ENCODE assay signal across 8 cellular contexts in genomic region chr11:103091024-103091423, GRCh38. TPM values are rescaled to one million over a fixed set of nuclear protein-coding genes. Genes with fewer than 3 reads are reported as not detected.
A peak's percentile ranks its signal among the peaks of the same experiment; 100 is the strongest.
DNase-seq lines count a peak whose midpoint lies in the region; ATAC-seq and TF ChIP-seq lines count a peak whose summit lies in the region.

No MANE protein-coding gene starts in this region.

- no peak for TF ChIP-seq POLR2A in right lobe of liver (IDR thresholded peaks at IDR 0.05)

- no peaks in the 10 kb centered on the region for H3K9me3 Mint-ChIP-seq in activated T-cell treated with anti-CD3 and anti-CD28 coated beads, Interleukin-2, amount 50 U/mL, for 4 hours

- intact Hi-C loops in right lobe of liver (cut with DNase I): no loop called here

- in situ Hi-C loops in astrocyte of the cerebellum (cut with HindIII; ENCODE audit: low sequenced_read_pairs): no loop called here

- peaks cover 8% of the 10 kb centered on the region for H3K27me3 Mint-ChIP-seq in activated T-cell treated with anti-CD3 and anti-CD28 coated beads, Interleukin-2, amount 50 U/mL, for 4 hours (ENCODE audit: low read depth)

- H3K9me3 ChIP-seq in right lobe of liver: no peaks in the 10 kb centered on the region

- H3K4me3 Mint-ChIP-seq in activated T-cell treated with anti-CD3 and anti-CD28 coated beads, Interleukin-2, amount 50 U/mL, for 4 hours: peak overlapping the region; percentile 91

- ATAC-seq in activated T-cell treated with anti-CD3 and anti-CD28 coated beads, Interleukin-2, amount 50 U/mL, for 4 hours: no peak
- ATAC-seq in right lobe of liver (no peak), GM18517 (IDR thresholded peaks at IDR 0.05; ENCODE audit: unreplicated experiment) (no peak)

- H3K36me3 ChIP-seq in right lobe of liver (no peaks in the 10 kb centered on the region), urinary bladder (ENCODE audit: insufficient read depth) (no peaks in the 10 kb centered on the region)

- no peak overlapping the region for H3K27ac ChIP-seq in right lobe of liver
- H3K27ac ChIP-seq in urinary bladder (ENCODE audit: low read depth): no peak overlapping the region

- no peak for DNase-seq in activated T-cell treated with anti-CD3 and anti-CD28 coated beads, Interleukin-2, amount 50 U/mL, for 4 hours
- DNase-seq in activated T-cell treated with anti-CD3 and anti-CD28 coated beads for 4 hours (no peak), NCI-H1105 (lab: John Stamatoyannopoulos, UW) (peak; percentile 13), astrocyte of the cerebellum (ENCODE audit: low read depth) (no peak), right lobe of liver (no peak), GDM1 (lab: John Stamatoyannopoulos, UW) (no peak)

- H3K4me1 Mint-ChIP-seq in activated T-cell treated with anti-CD3 and anti-CD28 coated beads, Interleukin-2, amount 50 U/mL, for 4 hours (ENCODE audit: low read depth): peaks cover 31% of the 10 kb centered on the region

- 0% methylated on average over 3 of the region's 3 CpGs for WGBS in right lobe of liver (ENCODE audit: insufficient coverage, low coverage, low lambda C conversion rate, missing lambda C conversion rate)
- WGBS in urinary bladder: 3% methylated on average over 3 of the region's 3 CpGs

- no peaks in the 10 kb centered on the region for H3K27me3 ChIP-seq in right lobe of liver

- peaks cover 13% of the 10 kb centered on the region for H3K36me3 Mint-ChIP-seq in activated T-cell treated with anti-CD3 and anti-CD28 coated beads, Interleukin-2, amount 50 U/mL, for 4 hours (ENCODE audit: insufficient read depth)

- no peak for TF ChIP-seq CTCF in astrocyte of the cerebellum (IDR thresholded peaks at IDR 0.05; ENCODE audit: low read depth, low read length, missing control alignments)
- TF ChIP-seq CTCF in right lobe of liver (IDR thresholded peaks at IDR 0.05): no peak

- peak overlapping the region; percentile 82 for H3K4me3 ChIP-seq in astrocyte of the cerebellum (ENCODE audit: low read depth, low read length)
- peak overlapping the region; percentile 83 to 95 (median 93) for H3K4me3 ChIP-seq in right lobe of liver
- peak overlapping the region; percentile 98 for H3K4me3 ChIP-seq in urinary bladder (ENCODE audit: low read depth, low read length)

- H3K4me1 ChIP-seq in right lobe of liver (peaks cover 0 to 15% (median 3%) of the 10 kb centered on the region in 4 donors), urinary bladder (ENCODE audit: insufficient read depth) (no peaks in the 10 kb centered on the region)

RNA-seq across cellular contexts. Expression of gene DCUN1D5, which starts 0.9 kb away (rescaled TPM):
- total RNA-seq in activated T-cell treated with anti-CD3 and anti-CD28 coated beads, Interleukin-2, amount 50 U/mL, for 4 hours: 100 to 1,000 TPM; 102 to 121 (median 110) TPM
- total RNA-seq in right lobe of liver (10 to 100 TPM in 3 of 6 experiments, 1 to 10 TPM in 3; 6.4 to 35.4 (median 10.4) TPM), urinary bladder (27.2 TPM)
- polyA plus RNA-seq in urinary bladder: 23.8 TPM

RNA-seq across cellular contexts. Expression of gene DYNC2H1, which starts 18.2 kb away (rescaled TPM):
- 1 to 10 TPM in 2 of 3 donors, under 1 TPM in 1; 0.98 to 2.3 (median 1.0) TPM for total RNA-seq in activated T-cell treated with anti-CD3 and anti-CD28 coated beads, Interleukin-2, amount 50 U/mL, for 4 hours
- 1 to 10 TPM; 1.0 to 3.4 (median 1.5) TPM for total RNA-seq in right lobe of liver
- 91.8 TPM for total RNA-seq in urinary bladder
- polyA plus RNA-seq in urinary bladder: 12.8 TPM

Comparison
In these comparisons a context has a peak if more than half of its experiments do, and no peak if none do; other contexts are left out.
1. RNA of gene DYNC2H1, which starts 18.2 kb away (total RNA-seq): 91.8 TPM in urinary bladder (single experiment); 1.0 to 3.4 TPM in right lobe of liver and 0.98 to 2.3 TPM in activated T-cell treated with anti-CD3 and anti-CD28 coated beads, Interleukin-2, amount 50 U/mL, for 4 hours; every median in the first group is over 10 times any median in the second.
2. Peak in every context shown above with its lines, with median percentiles within 50 percentile points of each other: H3K4me3 ChIP-seq.